In genomic region chr10:104293781-104294321, GRCh38 we compare ENCODE assay signal across 31 cellular contexts. TPM values are rescaled to one million over a fixed set of nuclear protein-coding genes. Genes with fewer than 3 reads are reported as not detected.
"Had no signal": no experiment of that assay in that cellular context is flagged by ENCODE, and none has a peak within 500 bp of the region (broad histone marks: within the 10 kb centered on the region; RNA-seq: fewer than 3 reads in every experiment).

No MANE protein-coding gene starts in this region.

- H3K4me3 ChIP-seq: breast epithelium, coronary artery, lower lobe of right lung, sigmoid colon, stomach, thyroid gland, upper lobe of right lung had no signal

- H3K4me1 ChIP-seq: breast epithelium had no signal

- DNase-seq: activated CD4-positive, alpha-beta memory T cell treated with anti-CD3 and anti-CD28 coated beads for 36 hours; activated CD4-positive, alpha-beta T cell treated with anti-CD3 and anti-CD28 coated beads for 48 hours; activated CD8-positive, alpha-beta memory T cell treated with anti-CD3 and anti-CD28 coated beads, Interleukin-2, amount 50 U/mL, for 48 hours; activated naive CD8-positive, alpha-beta T cell treated with anti-CD3 and anti-CD28 coated beads, Interleukin-2, amount 50 U/mL, for 24 hours; activated T-cell treated with anti-CD3 and anti-CD28 coated beads, Interleukin-2, amount 50 U/mL, for 24 hours; amygdala; cerebellar nuclear complex; foreskin fibroblast; hippocampal formation; kidney; left colon; lower lobe of right lung; mesendoderm; posterior cingulate gyrus; sigmoid colon; small intestine; stimulated activated CD4-positive, alpha-beta T cell treated with anti-CD3 and anti-CD28 coated beads, Interleukin-4, amount 100 ng/mL, for 4 hours; stimulated activated CD8-positive, alpha-beta memory T cell treated with anti-CD3 and anti-CD28 coated beads, Interleukin-4, amount 100 ng/mL, for 48 hours; stimulated activated naive B cell treated with anti-CD40 and anti-IgM and Interleukin-4, amounts not matched to agents 10 μg/mL and 1 μg/mL and 100 μg/mL, for 72 hours; stomach; T-helper 17 cell; T1000; thyroid gland; upper lobe of right lung; WERI-Rb-1 had no signal

- H3K9me3 ChIP-seq: breast epithelium, lower lobe of right lung, sigmoid colon, stomach, thyroid gland, upper lobe of right lung had no signal

- H3K36me3 Mint-ChIP-seq: activated CD4-positive, alpha-beta memory T cell treated with anti-CD3 and anti-CD28 coated beads for 36 hours; activated naive CD4-positive, alpha-beta T cell treated with anti-CD3 and anti-CD28 coated beads, Interleukin-2, amount 50 U/mL, for 24 hours; natural killer cell treated with Interleukin-12 subunit alpha and Interleukin-12 subunit beta and Interleukin-15 and Interleukin-18, amount 100 ng/mL, for 72 hours; stimulated activated naive B cell treated with anti-CD40 and anti-IgM and Interleukin-4, amounts not matched to agents 10 μg/mL and 1 μg/mL and 100 μg/mL, for 72 hours had no signal

- ATAC-seq: activated CD4-positive, CD25-positive, alpha-beta regulatory T cell treated with anti-CD3 and anti-CD28 coated beads, Interleukin-2, amount 50 U/mL, for 24 hours; activated naive CD8-positive, alpha-beta T cell treated with anti-CD3 and anti-CD28 coated beads, Interleukin-2, amount 50 U/mL, for 24 hours; left colon; lower lobe of right lung; natural killer cell treated with Interleukin-12 subunit alpha and Interleukin-12 subunit beta and Interleukin-15 and Interleukin-18, amount 100 ng/mL, for 72 hours; stimulated activated naive B cell treated with anti-CD40 and anti-IgM and Interleukin-4, amounts not matched to agents 10 μg/mL and 1 μg/mL and 100 μg/mL, for 72 hours; T-helper 17 cell; upper lobe of right lung had no signal

- H3K9me3 Mint-ChIP-seq: activated CD4-positive, alpha-beta memory T cell treated with anti-CD3 and anti-CD28 coated beads for 36 hours; activated naive CD4-positive, alpha-beta T cell treated with anti-CD3 and anti-CD28 coated beads, Interleukin-2, amount 50 U/mL, for 24 hours; activated naive CD8-positive, alpha-beta T cell treated with anti-CD3 and anti-CD28 coated beads, Interleukin-2, amount 50 U/mL, for 24 hours; activated T-cell treated with anti-CD3 and anti-CD28 coated beads, Interleukin-2, amount 50 U/mL, for 24 hours; activated T-helper 2 cell treated with anti-CD3 and anti-CD28 coated beads, Interferon-gamma antibody, Interleukin-2, Interleukin-4, amounts not matched to agents 10 μg/mL and 5 μg/mL and 100 μg/mL, durations not matched to agents 14 hours and 24 hours and 36 hours; natural killer cell treated with Interleukin-12 subunit alpha and Interleukin-12 subunit beta and Interleukin-15 and Interleukin-18, amount 100 ng/mL, for 72 hours; stimulated activated naive B cell treated with anti-CD40 and anti-IgM and Interleukin-4, amounts not matched to agents 10 μg/mL and 1 μg/mL and 100 μg/mL, for 72 hours had no signal

- H3K27ac ChIP-seq: breast epithelium, coronary artery, lower lobe of right lung, sigmoid colon, stomach, thyroid gland, upper lobe of right lung, WERI-Rb-1 had no signal

- H3K27me3 ChIP-seq: breast epithelium, sigmoid colon, stomach, thyroid gland, upper lobe of right lung had no signal

- H3K36me3 ChIP-seq: breast epithelium, lower lobe of right lung, sigmoid colon, stomach, thyroid gland, upper lobe of right lung, WERI-Rb-1 had no signal

- H3K4me3 Mint-ChIP-seq: activated CD4-positive, alpha-beta memory T cell treated with anti-CD3 and anti-CD28 coated beads for 36 hours; activated naive CD4-positive, alpha-beta T cell treated with anti-CD3 and anti-CD28 coated beads, Interleukin-2, amount 50 U/mL, for 24 hours; activated naive CD8-positive, alpha-beta T cell treated with anti-CD3 and anti-CD28 coated beads, Interleukin-2, amount 50 U/mL, for 24 hours; activated T-cell treated with anti-CD3 and anti-CD28 coated beads, Interleukin-2, amount 50 U/mL, for 24 hours; natural killer cell treated with Interleukin-12 subunit alpha and Interleukin-12 subunit beta and Interleukin-15 and Interleukin-18, amount 100 ng/mL, for 72 hours; stimulated activated naive B cell treated with anti-CD40 and anti-IgM and Interleukin-4, amounts not matched to agents 10 μg/mL and 1 μg/mL and 100 μg/mL, for 72 hours; T-helper 17 cell had no signal

- H3K27ac Mint-ChIP-seq: activated CD4-positive, alpha-beta memory T cell treated with anti-CD3 and anti-CD28 coated beads for 36 hours; activated naive CD4-positive, alpha-beta T cell treated with anti-CD3 and anti-CD28 coated beads, Interleukin-2, amount 50 U/mL, for 24 hours; activated naive CD8-positive, alpha-beta T cell treated with anti-CD3 and anti-CD28 coated beads, Interleukin-2, amount 50 U/mL, for 24 hours; stimulated activated naive B cell treated with anti-CD40 and anti-IgM and Interleukin-4, amounts not matched to agents 10 μg/mL and 1 μg/mL and 100 μg/mL, for 72 hours; T-helper 17 cell had no signal

RNA-seq across cellular contexts. Expression of gene CFAP58, which starts 59.8 kb away (rescaled TPM):
- total RNA-seq: T-helper 17 cell had no signal
